ENCODE assay signal across 8 cellular contexts in genomic region chr2:201071305-201072200, GRCh38. TPM values are rescaled to one million over a fixed set of nuclear protein-coding genes. Genes with fewer than 3 reads are reported as not detected.
DNase-seq lines count a peak whose midpoint lies in the region; ATAC-seq and TF ChIP-seq lines count a peak whose summit lies in the region.

Gene HYCC2 (minus strand): TSS chr2:201071671. CDS start chr2:201024009, 47,662 bp downstream.
Gene NDUFB3 (plus strand): TSS chr2:201072001. CDS start chr2:201078883, 6,882 bp downstream.

- H3K4me3 ChIP-seq in testis = peak within 1 kb of the TSS; percentile 88 to 95

- peak; percentile 79 for DNase-seq in NCI-H1092 (lab: John Stamatoyannopoulos, UW)
- peak; percentile 96 for DNase-seq in glomerular visceral epithelial cell (ENCODE audit: extremely low spot score)
- DNase-seq in omental fat pad (ENCODE audit: low spot score) = peak; percentile 83
- peak; percentile 95 for DNase-seq in testis

- TF ChIP-seq POLR2A in GM10847 (IDR thresholded peaks at IDR 0.05; ENCODE audit: extremely low read depth, insufficient read length) (peak; percentile 49), testis (IDR thresholded peaks at IDR 0.05) (peak; percentile 3)

- H3K27ac Mint-ChIP-seq in activated naive CD4-positive, alpha-beta T cell treated with anti-CD3 and anti-CD28 coated beads, Interleukin-2, amount 50 U/mL, for 24 hours = peak within 1 kb of the TSS; percentile 95

- peaks cover 13% of the 10 kb centered on the region for H3K4me1 ChIP-seq in testis

- no peaks in the 10 kb centered on the region for H3K36me3 Mint-ChIP-seq in activated naive CD4-positive, alpha-beta T cell treated with anti-CD3 and anti-CD28 coated beads, Interleukin-2, amount 50 U/mL, for 24 hours

- H3K27me3 ChIP-seq in testis = no peaks in the 10 kb centered on the region

- H3K4me3 Mint-ChIP-seq in activated naive CD4-positive, alpha-beta T cell treated with anti-CD3 and anti-CD28 coated beads, Interleukin-2, amount 50 U/mL, for 24 hours = peak within 1 kb of the TSS; percentile 98

- 0 to 1% methylated on average over 41 to 48 of the region's 48 CpGs for WGBS in testis, 2 donors

- intact Hi-C loops in testis (cut with DNase I; ENCODE audit: low total_unique reads) = no loop called here

- ATAC-seq in HG02610 (IDR thresholded peaks at IDR 0.05; ENCODE audit: unreplicated experiment) (peak; percentile 99), SK-N-SH treated with all-trans-retinoic acid at 6 μM for 48 hours (peak; percentile 97), omental fat pad (ENCODE audit: low FRiP score) (peak; percentile 99)

- H3K9me3 Mint-ChIP-seq in activated naive CD4-positive, alpha-beta T cell treated with anti-CD3 and anti-CD28 coated beads, Interleukin-2, amount 50 U/mL, for 24 hours = no peaks in the 10 kb centered on the region

- no peaks in the 10 kb centered on the region for H3K9me3 ChIP-seq in testis

- TF ChIP-seq CTCF in omental fat pad (IDR thresholded peaks at IDR 0.05) (no peak), testis (IDR thresholded peaks at IDR 0.05) (peak in 2 of 3 experiments; percentile 32 to 38)

- H3K27me3 Mint-ChIP-seq in activated naive CD4-positive, alpha-beta T cell treated with anti-CD3 and anti-CD28 coated beads, Interleukin-2, amount 50 U/mL, for 24 hours = no peaks in the 10 kb centered on the region

- H3K27ac ChIP-seq in testis = peak within 1 kb of the TSS; percentile 80 to 92

- no peaks in the 10 kb centered on the region for H3K36me3 ChIP-seq in testis (ENCODE audit: low read depth, missing control alignments)

- H3K4me1 Mint-ChIP-seq in activated naive CD4-positive, alpha-beta T cell treated with anti-CD3 and anti-CD28 coated beads, Interleukin-2, amount 50 U/mL, for 24 hours = peaks cover 65% of the 10 kb centered on the region

TF ChIP-seq in SK-N-SH treated with all-trans-retinoic acid at 6 μM for 48 hours, 23 proteins besides CTCF, POLR2A, EP300 and RAD21:
- no peak for TF ChIP-seq CREB5 (CRISPR knock-in tag; IDR thresholded peaks at IDR 0.05; ENCODE audit: low read depth)
- no peak for TF ChIP-seq PPARA (CRISPR knock-in tag; IDR thresholded peaks at IDR 0.05; ENCODE audit: borderline replicate concordance)
- TF ChIP-seq ZNF8 (CRISPR knock-in tag; IDR thresholded peaks at IDR 0.05) = peak; percentile 17; the same call in 1 of the 2 replicates
- no peak for TF ChIP-seq ESRRG (CRISPR knock-in tag; IDR thresholded peaks at IDR 0.05)
- 0 out of 2 replicates have a peak, but pooled peaks have one; percentile 44 for TF ChIP-seq ZFP3 (CRISPR knock-in tag; IDR thresholded peaks at IDR 0.05)
- no peak for TF ChIP-seq SNAI2 (CRISPR knock-in tag; IDR thresholded peaks at IDR 0.05)
- 0 out of 2 replicates have a peak, but pooled peaks have one; percentile 11 for TF ChIP-seq ZFP30 (CRISPR knock-in tag; IDR thresholded peaks at IDR 0.05)
- no peak for TF ChIP-seq POU6F1 (CRISPR knock-in tag; IDR thresholded peaks at IDR 0.05; ENCODE audit: borderline replicate concordance, low read depth)
- TF ChIP-seq ARNTL (CRISPR knock-in tag; IDR thresholded peaks at IDR 0.05; ENCODE audit: borderline replicate concordance, low read depth) = 0 out of 2 replicates have a peak, but pooled peaks have one; percentile 31
- TF ChIP-seq TSHZ2 (CRISPR knock-in tag; IDR thresholded peaks at IDR 0.05) = no peak
- TF ChIP-seq ZC3H10 (CRISPR knock-in tag; IDR thresholded peaks at IDR 0.05) = no peak
- TF ChIP-seq ZNF565 (CRISPR knock-in tag; conservative IDR thresholded peaks at IDR 0.05; ENCODE audit: low read depth) = no peak
TF ChIP-seq in SK-N-SH treated with all-trans-retinoic acid at 6 μM for 48 hours: peak in this region for 4.

RNA-seq across cellular contexts. Expression of gene HYCC2, which starts in this region (rescaled TPM):
- 10 to 100 TPM; 17.1 to 36.9 (median 23.1) TPM for total RNA-seq in omental fat pad
- 10 to 100 TPM; 26.8 to 27.9 TPM for total RNA-seq in testis
- 10.7 TPM for polyA plus RNA-seq in testis (ENCODE audit: insufficient read depth, low read depth, low replicate concordance)

RNA-seq across cellular contexts. Expression of gene NDUFB3, which starts in this region (rescaled TPM):
- total RNA-seq in omental fat pad = 10 to 100 TPM; 32.4 to 47.9 (median 45.9) TPM
- total RNA-seq in testis = 10 to 100 TPM; 46.8 to 56.2 TPM
- polyA plus RNA-seq in testis (ENCODE audit: insufficient read depth, low read depth, low replicate concordance) = 129 TPM

Comparison
In these comparisons a context has a peak if more than half of its experiments do, and no peak if none do; other contexts are left out.
1. Peak in every context shown above with its lines: DNase-seq, ATAC-seq, H3K4me3 ChIP-seq and H3K27ac ChIP-seq.
2. CTCF ChIP-seq: peak in testis (2 of 3); none in omental fat pad (0 of 3).